In genomic region chr7:65812281-65812680, GRCh38 we compare ENCODE assay signal across 24 cellular contexts.
"Had no signal": no experiment of that assay in that cellular context is flagged by ENCODE, and none has a peak within 500 bp of the region (broad histone marks: within the 10 kb centered on the region; RNA-seq: fewer than 3 reads in every experiment).

No MANE protein-coding gene starts in this region.

- ATAC-seq: activated naive CD4-positive, alpha-beta T cell treated with anti-CD3 and anti-CD28 coated beads, Interleukin-2, amount 50 U/mL, for 72 hours; activated T-cell treated with anti-CD3 and anti-CD28 coated beads, Interleukin-2, amount 50 U/mL, for 72 hours; foreskin keratinocyte; left ventricle myocardium superior; natural killer cell treated with Interleukin-12 subunit alpha and Interleukin-12 subunit beta and Interleukin-15 and Interleukin-18, amount 100 ng/mL, for 72 hours had no signal

- DNase-seq: activated B cell treated with CpG ODN at 0.5 μM for 24 hours; activated CD4-positive, alpha-beta T cell treated with anti-CD3 and anti-CD28 coated beads for 48 hours; activated CD8-positive, alpha-beta memory T cell treated with anti-CD3 and anti-CD28 coated beads, Interleukin-2, amount 50 U/mL, for 48 hours; activated gamma-delta T cell; activated T-cell treated with anti-CD3 and anti-CD28 coated beads, Interleukin-2, amount 50 U/mL, for 72 hours; amygdala; dorsolateral prefrontal cortex; endodermal cell; erythroblast; foreskin keratinocyte; glutamatergic neuron; hypothalamus; left ventricle myocardium superior; stimulated activated CD4-positive, alpha-beta T cell treated with anti-CD3 and anti-CD28 coated beads, Interleukin-4, amount 100 ng/mL, for 4 hours; stimulated activated CD8-positive, alpha-beta memory T cell treated with anti-CD3 and anti-CD28 coated beads, Interleukin-4, amount 100 ng/mL, for 48 hours; stimulated activated naive CD4-positive, alpha-beta T cell treated with Interleukin-2 at 50 U/mL for 16 hours; substantia nigra; T-helper 2 cell; transverse colon had no signal

- H3K4me3 ChIP-seq: dorsolateral prefrontal cortex, skin epidermis, transverse colon, vagina had no signal

- FAIRE-seq: bronchial epithelial cell had no signal
